ENCODE assay signal across 1 cellular context in the genomic region with DNA sequence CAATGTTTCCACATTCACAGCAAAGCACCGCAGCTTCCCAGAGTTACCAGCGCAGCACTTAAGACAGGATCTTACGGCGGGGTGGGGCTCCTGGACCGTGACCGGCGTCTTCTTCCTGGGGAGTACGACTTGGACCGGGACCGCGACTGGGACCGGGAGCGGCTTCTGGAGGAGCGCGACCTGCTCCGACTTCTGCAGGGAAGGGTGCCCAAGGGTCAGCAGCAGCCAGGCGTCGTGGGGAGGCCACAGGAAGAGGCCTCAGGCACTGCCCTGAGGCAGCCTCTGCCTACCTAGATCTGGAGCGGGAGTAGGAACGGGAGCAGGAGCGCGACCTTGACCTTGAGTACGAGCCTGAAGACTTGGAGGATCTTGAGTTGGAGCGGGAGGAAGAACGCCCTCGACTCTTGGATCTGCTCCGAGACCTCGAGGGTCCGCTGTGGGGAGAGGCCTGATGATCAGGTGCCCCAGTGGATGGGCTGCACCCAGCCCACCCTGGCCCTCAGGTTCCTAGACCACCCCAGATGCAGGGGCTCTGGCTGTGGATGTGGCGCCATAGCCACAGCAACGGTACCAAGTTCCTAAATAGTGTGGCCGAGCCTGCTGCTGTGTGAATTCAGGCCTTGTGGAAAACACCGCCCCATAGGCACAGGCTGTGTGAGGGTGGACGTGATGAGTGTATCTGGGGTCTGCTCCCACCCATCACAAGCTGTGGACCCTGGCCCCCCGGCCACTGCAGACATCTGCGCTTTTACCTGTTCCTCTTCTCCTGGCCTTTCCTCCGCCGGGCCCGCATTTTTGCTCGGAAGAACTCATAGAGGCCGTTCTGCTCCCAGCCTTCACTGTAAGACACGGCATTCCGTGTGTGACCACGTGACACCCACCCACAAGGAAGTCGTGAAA.
TF ChIP-seq lines count a peak whose summit lies in the region.

No MANE protein-coding gene starts in this region.

TF ChIP-seq in H1, 55 proteins besides CTCF, POLR2A, EP300 and RAD21:
- peak; percentile 19; the same call in 1 of the 2 replicates for TF ChIP-seq POLR2AphosphoS5 (IDR thresholded peaks at IDR 0.05; ENCODE audit: low read depth, low read length)
- no peak for TF ChIP-seq SUZ12 (IDR thresholded peaks at IDR 0.05; ENCODE audit: low read length)
